In the genomic region with DNA sequence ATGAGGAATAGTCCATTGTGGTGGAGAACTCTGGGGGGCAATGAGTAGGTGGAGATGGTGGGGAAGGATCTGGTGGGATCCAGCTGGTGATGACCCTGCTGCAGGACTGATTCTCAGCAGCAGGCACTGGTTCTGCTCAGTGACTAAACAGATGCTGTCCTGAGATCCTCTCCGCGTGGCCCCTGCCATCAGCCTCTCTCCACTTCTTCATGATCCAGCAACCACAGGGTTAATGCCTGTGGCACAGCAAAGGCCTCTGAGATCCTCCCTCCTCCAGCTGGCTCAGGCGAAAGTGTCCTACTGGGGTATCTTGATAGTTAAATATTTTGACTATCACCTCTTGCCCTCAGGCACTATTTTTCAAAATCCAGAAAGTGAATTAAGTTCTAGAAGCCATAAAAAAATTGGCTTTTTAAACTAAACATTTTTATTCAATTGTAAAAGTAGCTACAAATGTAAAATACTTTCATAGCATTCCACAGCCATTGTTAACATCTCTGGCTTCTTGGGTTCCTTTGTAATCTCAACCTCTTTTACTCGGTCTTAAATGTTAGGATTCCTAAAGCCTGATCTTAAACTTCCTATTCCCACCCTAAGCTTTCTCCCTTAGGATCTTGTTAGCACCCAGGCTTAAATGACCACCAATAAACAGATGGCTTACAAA, we compare ENCODE assay signal across 23 cellular contexts. TPM values are rescaled to one million over a fixed set of nuclear protein-coding genes. Genes with fewer than 3 reads are reported as not detected.
DNase-seq lines count a peak whose midpoint lies in the region; ATAC-seq, FAIRE-seq and TF ChIP-seq lines count a peak whose summit lies in the region.
"Had no signal": no experiment of that assay in that cellular context is flagged by ENCODE, and none has a peak within 500 bp of the region (broad histone marks: within the 10 kb centered on the region; RNA-seq: fewer than 3 reads in every experiment).

No MANE protein-coding gene starts in this region.

- peaks cover 13% of the 10 kb centered on the region for H3F3A ChIP-seq in neural progenitor cell (ENCODE audit: low read depth)

- no peak for DNase-seq in HFFc6
- DNase-seq in H1 (ENCODE audit: low read depth in 1 of 2, low spot score in 2 of 2) = no peak
- DNase-seq in neural progenitor cell (ENCODE audit: low spot score) = peak; percentile 36
- DNase-seq in stimulated activated CD4-positive, alpha-beta T cell treated with anti-CD3 and anti-CD28 coated beads, Interleukin-15, amount 100 ng/mL, for 24 hours = no peak
- no peak for DNase-seq in cardiac septum (ENCODE audit: low spot score)
- DNase-seq: activated CD4-positive, alpha-beta T cell treated with anti-CD3 and anti-CD28 coated beads, Interleukin-2, amount 50 U/mL, for 1 hour; activated gamma-delta T cell treated with Interleukin-2 at 50 U/mL for 16 hours; COR-L47; dorsolateral prefrontal cortex; hippocampal formation; NCI-H146; NCI-H2171; NCI-H526; stimulated activated naive CD4-positive, alpha-beta T cell treated with Interleukin-2 at 50 U/mL for 16 hours had no signal

- no peak for TF ChIP-seq POLR2A in H1 (IDR thresholded peaks at IDR 0.05; ENCODE audit: control extremely low read depth in 1 of 2, low read depth in 2 of 2, low read length in 2 of 2)

- no peak overlapping the region for H3K56ac ChIP-seq in H1 (replicated peaks; ENCODE audit: insufficient read length, low read depth, low read length)

- H2BK20ac ChIP-seq in H1 (ENCODE audit: low read length) = peak overlapping the region; percentile 17

- H3K4me3 ChIP-seq in H1 (ENCODE audit: extremely low read depth in 1 of 4, insufficient read depth in 2 of 4, low read depth in 3 of 4, low read length in 4 of 4) = no peak overlapping the region
- no peak overlapping the region for H3K4me3 ChIP-seq in neural progenitor cell
- H3K4me3 ChIP-seq: cardiac muscle cell, dorsolateral prefrontal cortex, skin epidermis had no signal

- H3K27me3 Mint-ChIP-seq in HFFc6 (ENCODE audit: insufficient read depth) = peaks cover 5% of the 10 kb centered on the region
- peaks cover 6% of the 10 kb centered on the region for H3K27me3 Mint-ChIP-seq in neural progenitor cell (ENCODE audit: insufficient read depth, low read depth)

- TF ChIP-seq CTCF in HFFc6 (IDR thresholded peaks at IDR 0.05) (no peak), H1 (IDR thresholded peaks at IDR 0.05; ENCODE audit: control extremely low read depth in 1 of 3, insufficient read depth in 1 of 3, low read depth in 1 of 3, low read length in 3 of 3) (no peak), neural progenitor cell (IDR thresholded peaks at IDR 0.05) (no peak)

- H3K4me1 ChIP-seq in H1 (replicated peaks in 1 of 4; ENCODE audit: control insufficient read depth in 3 of 4, insufficient read depth in 4 of 4, low read length in 3 of 4) (peaks cover 3 to 13% (median 4%) of the 10 kb centered on the region in 4 experiments), neural progenitor cell (peaks cover 15% of the 10 kb centered on the region)

- H4K91ac ChIP-seq in H1 (replicated peaks; ENCODE audit: insufficient read length, low read length) = peak overlapping the region; percentile 98

- H3K27ac ChIP-seq in H1 (ENCODE audit: low read depth, low read length) (no peak overlapping the region), neural progenitor cell (no peak overlapping the region)
- H3K27ac ChIP-seq: cardiac muscle cell, dorsolateral prefrontal cortex had no signal

- no peak overlapping the region for H2BK15ac ChIP-seq in H1 (ENCODE audit: low read length)

- POLR2A ChIA-PET in H1 (lab: Charles Lee; ENCODE audit: partially characterized antibody) = interaction anchor here (0.6 to 2.1 kb wide), 11 partner anchors 9 to 116 kb away, joined by 3 to 8 read pairs (median 3); a partner anchor contains a TSS

- CTCF ChIA-PET in H1 (lab: Charles Lee; ENCODE audit: partially characterized antibody) = interaction anchor here (0.7 to 1.6 kb wide), 11 partner anchors 9 to 50 kb away, joined by 3 to 6 read pairs (median 4); a partner anchor contains a TSS

- H3K4me2 ChIP-seq in H1 (ENCODE audit: insufficient read depth in 1 of 2, low read depth in 2 of 2, low read length in 2 of 2) (peak overlapping the region; percentile 16 to 19; a peak in 1 of 4 replicates), neural progenitor cell (peak overlapping the region; percentile 62)

- H3K36me3 ChIP-seq in H1 (ENCODE audit: control insufficient read depth in 2 of 4, insufficient read depth in 4 of 4, low read length in 3 of 4) = no peaks in the 10 kb centered on the region
- no peaks in the 10 kb centered on the region for H3K36me3 ChIP-seq in neural progenitor cell
- H3K36me3 ChIP-seq: cardiac muscle cell had no signal

- H4K20me1 ChIP-seq in H1 (replicated peaks in 1 of 2; ENCODE audit: control insufficient read depth in 1 of 2, insufficient read depth in 2 of 2, low read length in 2 of 2) (no peaks in the 10 kb centered on the region), neural progenitor cell (ENCODE audit: low read depth) (no peaks in the 10 kb centered on the region)

- H3K18ac ChIP-seq in H1 (ENCODE audit: extremely low read depth, low read length) = peak overlapping the region; percentile 73; the same call in 1 of the 2 replicates

- WGBS in H1 (ENCODE audit: extremely low coverage in 1 of 2, insufficient coverage in 1 of 2, insufficient read length in 1 of 2, insufficient replicate concordance in 2 of 2, low coverage in 1 of 2, low lambda C conversion rate in 2 of 2, missing lambda C conversion rate in 1 of 2), 2 experiments = 11% methylated on average over 4 of the region's 4 CpGs; no CpG with 5 or more reads in 1 of the 2 experiments

- peak overlapping the region; percentile 21; the same call in 1 of the 2 replicates for H3K4me3 Mint-ChIP-seq in HFFc6
- H3K4me3 Mint-ChIP-seq in neural progenitor cell = no peak overlapping the region
- H3K4me3 Mint-ChIP-seq: mesothelial cell of epicardium had no signal

- H3K4me1 Mint-ChIP-seq in HFFc6 (ENCODE audit: low read depth) = peaks cover 22% of the 10 kb centered on the region
- H3K4me1 Mint-ChIP-seq in neural progenitor cell = peaks cover 19% of the 10 kb centered on the region

- no peaks in the 10 kb centered on the region for H3K79me1 ChIP-seq in H1 (ENCODE audit: low read depth, low read length)

- H4K8ac ChIP-seq in H1 (ENCODE audit: extremely low read depth, insufficient read depth, low read length) = no peak overlapping the region

- H3K9ac ChIP-seq in H1 (replicated peaks in 1 of 4; ENCODE audit: extremely low read depth in 1 of 4, low read depth in 3 of 4, low read length in 3 of 4) = no peak overlapping the region
- H3K9ac ChIP-seq in neural progenitor cell = no peak overlapping the region

- H3K4ac ChIP-seq in H1 (replicated peaks; ENCODE audit: insufficient read length, low read depth, low read length) = no peak overlapping the region

- no peak overlapping the region for H3K23ac ChIP-seq in H1 (ENCODE audit: insufficient read length)

- intact Hi-C loops in cardiac septum (cut with DNase I) = no loop called here

- H3K9me3 Mint-ChIP-seq in HFFc6 (peaks cover 17% of the 10 kb centered on the region), neural progenitor cell (peaks cover 2% of the 10 kb centered on the region)
- H3K9me3 Mint-ChIP-seq: mesothelial cell of epicardium had no signal

- H3K9me3 ChIP-seq in H1 (ENCODE audit: insufficient read depth in 2 of 2, low read depth in 1 of 2, low read length in 1 of 2) (no peaks in the 10 kb centered on the region; a peak in 1 of 4 replicates), neural progenitor cell (ENCODE audit: low read depth) (no peaks in the 10 kb centered on the region)

- H2AK5ac ChIP-seq in H1 (ENCODE audit: low read depth, low read length) = no peak overlapping the region

- H3K27ac Mint-ChIP-seq in HFFc6 = 0 out of 2 replicates have a peak overlapping the region, but pooled peaks have one; percentile 15
- H3K27ac Mint-ChIP-seq in neural progenitor cell = no peak overlapping the region
- H3K27ac Mint-ChIP-seq: mesothelial cell of epicardium had no signal

- H3K27me3 ChIP-seq in H1 (replicated peaks in 1 of 4; ENCODE audit: control insufficient read depth in 3 of 4, extremely low read depth in 1 of 4, insufficient read depth in 3 of 4, low read length in 3 of 4) = no peaks in the 10 kb centered on the region
- H3K27me3 ChIP-seq in neural progenitor cell = no peaks in the 10 kb centered on the region
- H3K27me3 ChIP-seq: cardiac muscle cell had no signal

- no peak overlapping the region for H4K5ac ChIP-seq in H1 (ENCODE audit: insufficient read length, low read depth, low read length)

- TF ChIP-seq EP300 in H1 (IDR thresholded peaks at IDR 0.05; ENCODE audit: borderline replicate concordance in 1 of 2, low read depth in 2 of 2, low read length in 2 of 2) = peak in 1 of 2 experiments; percentile 22; a peak in 1 of 3 replicates

- H3K23me2 ChIP-seq in H1 (ENCODE audit: low read depth, low read length) = no peaks in the 10 kb centered on the region

- no peak overlapping the region for H3K14ac ChIP-seq in H1 (ENCODE audit: insufficient read length)

- TF ChIP-seq RAD21 in H1 (IDR thresholded peaks at IDR 0.05 in 1 of 2, conservative IDR thresholded peaks at IDR 0.05 in 1 of 2; ENCODE audit: low read depth in 2 of 2, low read length in 2 of 2) = no peak

- H3K79me2 ChIP-seq in H1 (ENCODE audit: control insufficient read depth in 1 of 2, insufficient read depth in 2 of 2, low read length in 2 of 2) (no peaks in the 10 kb centered on the region), neural progenitor cell (ENCODE audit: low read depth) (no peaks in the 10 kb centered on the region)

- no peak for ATAC-seq in GM18870 (IDR thresholded peaks at IDR 0.05; ENCODE audit: unreplicated experiment)
- ATAC-seq: Right ventricle myocardium inferior had no signal

- H2BK120ac ChIP-seq in H1 (replicated peaks; ENCODE audit: low read depth, low read length) = no peak overlapping the region

- peak overlapping the region; percentile 86; the same call in 1 of the 2 replicates for H2BK12ac ChIP-seq in H1 (ENCODE audit: low read depth, low read length)

- peak overlapping the region; percentile 16; the same call in 1 of the 2 replicates for H2BK5ac ChIP-seq in H1 (ENCODE audit: low read depth, low read length)

- FAIRE-seq in G401.6 (lab: Jason Lieb, UNC) (peak; percentile 50), H1 (lab: Jason Lieb, UNC) (no peak)
- FAIRE-seq: frontal cortex, GM18507, kidney had no signal

- H2AFZ ChIP-seq in H1 (ENCODE audit: low read length) (peak overlapping the region; percentile 86), neural progenitor cell (replicated peaks) (peak overlapping the region; percentile 84)

- H3K36me3 Mint-ChIP-seq in HFFc6 (ENCODE audit: low read depth) = peaks cover 7% of the 10 kb centered on the region; the same call in 1 of the 2 replicates
- H3K36me3 Mint-ChIP-seq in neural progenitor cell = no peaks in the 10 kb centered on the region
- H3K36me3 Mint-ChIP-seq: mesothelial cell of epicardium had no signal

RNA-seq across cellular contexts. Expression of a gene that starts 13.1 kb away (rescaled TPM):
- 10 to 100 TPM; 14.0 to 25.5 (median 24.0) TPM for total RNA-seq in HFFc6 (2021; fragmentation: NEBNext Ultra II Directional; extraction: Animal tissue kit (Norgen Biotek cat#: 25700))
- 23.8 and 26.1 TPM in 2 replicates for total RNA-seq in H1 (2021; fragmentation: NEBNext Ultra II Directional; extraction: Animal tissue kit (Norgen Biotek cat#: 25700))
- polyA plus RNA-seq in H1 (2011; rRNA removed) = 15.8 and 16.2 TPM in 2 replicates
- polyA plus RNA-seq in H1 (2011; cell fraction: cytosol; rRNA removed) = 19.5 TPM
- 21.1 TPM for polyA plus RNA-seq in H1 (2011; cell fraction: nucleus; rRNA removed)
- 19.7 to 29.1 TPM (median 26.3 TPM) in 4 replicates for polyA plus RNA-seq in H1 (2012, experiment 1 of 2)
- polyA plus RNA-seq in H1 (2012, experiment 2 of 2) = 23.8 TPM
- 30.9 TPM for polyA plus RNA-seq in H1 (2013, experiment 1 of 2)
- 32.5 TPM for polyA plus RNA-seq in H1 (2013, experiment 2 of 2)
- polyA minus RNA-seq in H1 (2011; rRNA and poly(A)+ RNA removed) = 9.7 and 10.8 TPM in 2 replicates
- polyA minus RNA-seq in H1 (2011; cell fraction: cytosol; rRNA and poly(A)+ RNA removed) = 6.0 TPM
- 4.4 TPM for polyA minus RNA-seq in H1 (2011; cell fraction: nucleus; rRNA and poly(A)+ RNA removed)
- total RNA-seq in neural progenitor cell (ENCODE audit: low replicate concordance) = 7.6 and 10.7 TPM in 2 replicates
- total RNA-seq in cardiac septum = 15.3 TPM

RNA-seq across cellular contexts. Expression of a gene that starts 49.7 kb away (rescaled TPM):
- 10 to 100 TPM; 24.6 to 33.1 (median 28.1) TPM for total RNA-seq in HFFc6 (2021; fragmentation: NEBNext Ultra II Directional; extraction: Animal tissue kit (Norgen Biotek cat#: 25700))
- total RNA-seq in H1 (2021; fragmentation: NEBNext Ultra II Directional; extraction: Animal tissue kit (Norgen Biotek cat#: 25700)) = 29.9 and 31.7 TPM in 2 replicates
- 28.9 and 31.9 TPM in 2 replicates for polyA plus RNA-seq in H1 (2011; rRNA removed)
- polyA plus RNA-seq in H1 (2011; cell fraction: cytosol; rRNA removed) = 37.7 TPM
- polyA plus RNA-seq in H1 (2011; cell fraction: nucleus; rRNA removed) = 77.7 TPM
- 31.3 to 38.7 TPM (median 34.5 TPM) in 4 replicates for polyA plus RNA-seq in H1 (2012, experiment 1 of 2)
- 22.7 TPM for polyA plus RNA-seq in H1 (2012, experiment 2 of 2)
- polyA plus RNA-seq in H1 (2013, experiment 1 of 2) = 23.2 TPM
- polyA plus RNA-seq in H1 (2013, experiment 2 of 2) = 21.7 TPM
- polyA minus RNA-seq in H1 (2011; rRNA and poly(A)+ RNA removed) = 38.9 and 49.0 TPM in 2 replicates
- 20.9 TPM for polyA minus RNA-seq in H1 (2011; cell fraction: cytosol; rRNA and poly(A)+ RNA removed)
- polyA minus RNA-seq in H1 (2011; cell fraction: nucleus; rRNA and poly(A)+ RNA removed) = 32.5 TPM
- total RNA-seq in neural progenitor cell (ENCODE audit: low replicate concordance) (35.0 and 36.6 TPM in 2 replicates), cardiac septum (12.7 TPM)
